17 cellular contexts compared by ENCODE assay signal in the genomic region with DNA sequence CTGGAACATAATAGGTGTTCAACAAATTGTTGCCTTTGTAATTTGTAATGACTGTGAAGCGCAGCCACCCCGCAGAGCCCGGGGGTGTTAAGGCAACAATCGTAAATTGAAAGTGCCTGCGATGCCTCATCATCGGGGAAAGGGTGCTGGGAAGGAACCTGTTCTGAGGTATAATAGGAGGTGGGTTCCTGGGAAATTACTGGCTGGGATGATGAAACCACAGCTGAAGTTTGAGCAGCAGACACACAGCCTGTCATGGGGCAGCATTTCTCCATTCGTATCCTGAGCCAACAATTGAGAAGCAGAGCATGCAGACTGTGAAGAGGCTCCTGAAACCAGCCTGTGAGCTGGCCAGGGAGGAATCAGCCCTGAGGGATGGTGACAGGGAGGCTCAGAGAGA.
DNase-seq lines count a peak whose midpoint lies in the region; ATAC-seq, FAIRE-seq and TF ChIP-seq lines count a peak whose summit lies in the region.
"Had no signal": no experiment of that assay in that cellular context is flagged by ENCODE, and none has a peak within 500 bp of the region (broad histone marks: within the 10 kb centered on the region; RNA-seq: fewer than 3 reads in every experiment).

No MANE protein-coding gene starts in this region.

- H3K27me3 ChIP-seq in SK-N-SH (ENCODE audit: insufficient read depth) (no peaks in the 10 kb centered on the region), bronchial epithelial cell (ENCODE audit: control insufficient read depth, insufficient read depth, low read length) (no peaks in the 10 kb centered on the region), GM23338 (ENCODE audit: insufficient read depth) (no peaks in the 10 kb centered on the region)

- no peak for TF ChIP-seq RAD21 in SK-N-SH (IDR thresholded peaks at IDR 0.05; ENCODE audit: low read length)

- H3K27ac ChIP-seq in SK-N-SH (ENCODE audit: low read depth in 2 of 2, low read length in 1 of 2) (peak overlapping the region in 1 of 2 experiments; percentile 68; a peak in 2 of 4 replicates), GM23338 (ENCODE audit: low read depth) (no peak overlapping the region)

- H3K4me1 ChIP-seq in SK-N-SH (ENCODE audit: control insufficient read depth in 1 of 2, insufficient read depth in 2 of 2, low read depth in 1 of 2, low read length in 1 of 2) (peaks cover 0 to 28% of the 10 kb centered on the region in 2 experiments; a peak in 2 of 4 replicates), GM23338 (ENCODE audit: insufficient read depth) (no peaks in the 10 kb centered on the region)

- CTCF ChIA-PET in SK-N-SH (lab: Yijun Ruan, JAX) = no interaction called here

- no peaks in the 10 kb centered on the region for H3K79me2 ChIP-seq in SK-N-SH (ENCODE audit: insufficient read depth)
- no peaks in the 10 kb centered on the region for H3K79me2 ChIP-seq in GM23338 (replicated peaks; ENCODE audit: insufficient read depth)

- WGBS in SK-N-SH (ENCODE audit: low lambda C conversion rate) = 58% methylated on average over 7 of the region's 7 CpGs

- no peaks in the 10 kb centered on the region for H3F3A ChIP-seq in SK-N-SH (replicated peaks; ENCODE audit: insufficient read depth)
- no peaks in the 10 kb centered on the region for H3F3A ChIP-seq in GM23338 (replicated peaks; ENCODE audit: low read depth)

- H3K27ac Mint-ChIP-seq in GM23338 = no peak overlapping the region
- H3K27ac Mint-ChIP-seq: CD4-positive, alpha-beta memory T cell had no signal

- no peak overlapping the region for H3K9ac ChIP-seq in SK-N-SH

- H3K9me2 ChIP-seq in SK-N-SH (no peaks in the 10 kb centered on the region), GM23338 (ENCODE audit: insufficient read depth) (no peaks in the 10 kb centered on the region)

- ATAC-seq in SK-N-SH treated with all-trans-retinoic acid at 6 μM for 48 hours = no peak
- no peak for ATAC-seq in HG03457 (IDR thresholded peaks at IDR 0.05; ENCODE audit: unreplicated experiment)
- ATAC-seq in GM23338 = no peak
- ATAC-seq: K562 had no signal

- no peaks in the 10 kb centered on the region for H3K9me3 ChIP-seq in SK-N-SH

- FAIRE-seq in bronchial epithelial cell (lab: Jason Lieb, UNC) = no peak
- FAIRE-seq: H1, K562 had no signal

- no peaks in the 10 kb centered on the region; the same call in 1 of the 3 replicates for H3K4me1 Mint-ChIP-seq in GM23338
- H3K4me1 Mint-ChIP-seq: CD4-positive, alpha-beta memory T cell had no signal

- no peak overlapping the region for H3K4me3 Mint-ChIP-seq in GM23338
- H3K4me3 Mint-ChIP-seq: CD4-positive, alpha-beta memory T cell had no signal

- DNase-seq in SK-N-SH (peak; percentile 67), NCI-H2107 treated with DMSO at 0.1 percent for 48 hours (lab: John Stamatoyannopoulos, UW; ENCODE audit: unreplicated experiment) (peak; percentile 55), bronchial epithelial cell (ENCODE audit: low read depth) (peak; percentile 43), T-helper 2 cell (no peak), GM23338 (ENCODE audit: low spot score) (no peak)
- DNase-seq: ACHN; CD4-positive, alpha-beta memory T cell; DND-41; NCI-H1694; NCI-H226; NCI-H774; SIG-M5; SW 1271 had no signal

- TF ChIP-seq EP300 in SK-N-SH (IDR thresholded peaks at IDR 0.05; ENCODE audit: borderline replicate concordance in 1 of 2, low read depth in 1 of 2, low read length in 1 of 2) = no peak

- H3K4me2 ChIP-seq in SK-N-SH (no peak overlapping the region), GM23338 (no peak overlapping the region)

- no peaks in the 10 kb centered on the region for H3K36me3 ChIP-seq in SK-N-SH (replicated peaks in 1 of 2; ENCODE audit: control insufficient read depth in 1 of 2, insufficient read depth in 2 of 2, low read length in 1 of 2)
- H3K36me3 ChIP-seq in bronchial epithelial cell (ENCODE audit: control insufficient read depth, insufficient read depth, low read length) = no peaks in the 10 kb centered on the region
- H3K36me3 ChIP-seq in GM23338 (ENCODE audit: insufficient read depth) = no peaks in the 10 kb centered on the region

- H3K4me3 ChIP-seq in SK-N-SH (ENCODE audit: low read depth in 2 of 2, low read length in 1 of 2) (no peak overlapping the region), bronchial epithelial cell (ENCODE audit: low read depth, low read length) (no peak overlapping the region), GM23338 (no peak overlapping the region)
- H3K4me3 ChIP-seq: K562 had no signal

- peaks cover 5% of the 10 kb centered on the region; the same call in 2 of the 3 replicates for H3K9me3 Mint-ChIP-seq in GM23338

- no peaks in the 10 kb centered on the region for H3K27me3 Mint-ChIP-seq in GM23338 (ENCODE audit: insufficient read depth, low read depth, poor library complexity)

- H2AFZ ChIP-seq in SK-N-SH (ENCODE audit: low read depth) (no peak overlapping the region), GM23338 (no peak overlapping the region)

- H3K36me3 Mint-ChIP-seq in GM23338 (ENCODE audit: low read depth) = no peaks in the 10 kb centered on the region; the same call in 2 of the 3 replicates
- H3K36me3 Mint-ChIP-seq: CD4-positive, alpha-beta memory T cell had no signal

- POLR2A ChIA-PET in SK-N-SH (lab: Yijun Ruan, JAX) = no interaction called here

- no peak for TF ChIP-seq CTCF in SK-N-SH (IDR thresholded peaks at IDR 0.05)
- TF ChIP-seq CTCF in bronchial epithelial cell (IDR thresholded peaks at IDR 0.05; ENCODE audit: insufficient read depth, low read length, severe bottlenecking) = no peak
- no peak for TF ChIP-seq CTCF in GM23338 (conservative IDR thresholded peaks at IDR 0.05; ENCODE audit: low read depth in 2 of 2)

- H4K20me1 ChIP-seq in SK-N-SH (ENCODE audit: insufficient read depth) (no peaks in the 10 kb centered on the region), GM23338 (replicated peaks; ENCODE audit: insufficient read depth) (no peaks in the 10 kb centered on the region)

TF ChIP-seq in SK-N-SH, 30 proteins besides CTCF, POLR2A, EP300 and RAD21 (continues in another document):
- TF ChIP-seq, protein P1, sequence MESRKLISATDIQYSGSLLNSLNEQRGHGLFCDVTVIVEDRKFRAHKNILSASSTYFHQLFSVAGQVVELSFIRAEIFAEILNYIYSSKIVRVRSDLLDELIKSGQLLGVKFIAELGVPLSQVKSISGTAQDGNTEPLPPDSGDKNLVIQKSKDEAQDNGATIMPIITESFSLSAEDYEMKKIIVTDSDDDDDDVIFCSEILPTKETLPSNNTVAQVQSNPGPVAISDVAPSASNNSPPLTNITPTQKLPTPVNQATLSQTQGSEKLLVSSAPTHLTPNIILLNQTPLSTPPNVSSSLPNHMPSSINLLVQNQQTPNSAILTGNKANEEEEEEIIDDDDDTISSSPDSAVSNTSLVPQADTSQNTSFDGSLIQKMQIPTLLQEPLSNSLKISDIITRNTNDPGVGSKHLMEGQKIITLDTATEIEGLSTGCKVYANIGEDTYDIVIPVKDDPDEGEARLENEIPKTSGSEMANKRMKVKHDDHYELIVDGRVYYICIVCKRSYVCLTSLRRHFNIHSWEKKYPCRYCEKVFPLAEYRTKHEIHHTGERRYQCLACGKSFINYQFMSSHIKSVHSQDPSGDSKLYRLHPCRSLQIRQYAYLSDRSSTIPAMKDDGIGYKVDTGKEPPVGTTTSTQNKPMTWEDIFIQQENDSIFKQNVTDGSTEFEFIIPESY (IDR thresholded peaks at IDR 0.05; ENCODE audit: borderline replicate concordance, low read depth) = no peak
- TF ChIP-seq RFX5 (IDR thresholded peaks at IDR 0.05; ENCODE audit: low read length) = no peak
- no peak for TF ChIP-seq JUND (IDR thresholded peaks at IDR 0.05)
- no peak for TF ChIP-seq GATA2 (CRISPR knock-in tag; IDR thresholded peaks at IDR 0.05)
- no peak for TF ChIP-seq TEAD4 (IDR thresholded peaks at IDR 0.05; ENCODE audit: borderline replicate concordance, insufficient read depth)

TF ChIP-seq in SK-N-SH treated with all-trans-retinoic acid at 6 μM for 48 hours, 23 proteins besides CTCF, POLR2A, EP300 and RAD21 (continues in another document):
- TF ChIP-seq RARB (CRISPR knock-in tag; IDR thresholded peaks at IDR 0.05) = no peak
- TF ChIP-seq, protein P2, sequence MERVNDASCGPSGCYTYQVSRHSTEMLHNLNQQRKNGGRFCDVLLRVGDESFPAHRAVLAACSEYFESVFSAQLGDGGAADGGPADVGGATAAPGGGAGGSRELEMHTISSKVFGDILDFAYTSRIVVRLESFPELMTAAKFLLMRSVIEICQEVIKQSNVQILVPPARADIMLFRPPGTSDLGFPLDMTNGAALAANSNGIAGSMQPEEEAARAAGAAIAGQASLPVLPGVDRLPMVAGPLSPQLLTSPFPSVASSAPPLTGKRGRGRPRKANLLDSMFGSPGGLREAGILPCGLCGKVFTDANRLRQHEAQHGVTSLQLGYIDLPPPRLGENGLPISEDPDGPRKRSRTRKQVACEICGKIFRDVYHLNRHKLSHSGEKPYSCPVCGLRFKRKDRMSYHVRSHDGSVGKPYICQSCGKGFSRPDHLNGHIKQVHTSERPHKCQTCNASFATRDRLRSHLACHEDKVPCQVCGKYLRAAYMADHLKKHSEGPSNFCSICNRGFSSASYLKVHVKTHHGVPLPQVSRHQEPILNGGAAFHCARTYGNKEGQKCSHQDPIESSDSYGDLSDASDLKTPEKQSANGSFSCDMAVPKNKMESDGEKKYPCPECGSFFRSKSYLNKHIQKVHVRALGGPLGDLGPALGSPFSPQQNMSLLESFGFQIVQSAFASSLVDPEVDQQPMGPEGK (CRISPR knock-in tag; IDR thresholded peaks at IDR 0.05; ENCODE audit: borderline replicate concordance) = no peak
- no peak for TF ChIP-seq OSR1 (CRISPR knock-in tag; IDR thresholded peaks at IDR 0.05)
- no peak for TF ChIP-seq ZNF70 (CRISPR knock-in tag; IDR thresholded peaks at IDR 0.05)
- TF ChIP-seq ISL1 (CRISPR knock-in tag; IDR thresholded peaks at IDR 0.05) = no peak

TF ChIP-seq in GM23338, 12 proteins besides CTCF, POLR2A, EP300 and RAD21 (continues in another document):
- no peak for TF ChIP-seq STAT1 (IDR thresholded peaks at IDR 0.05; ENCODE audit: unreplicated experiment)
- no peak for TF ChIP-seq CREB1 (CRISPR knock-in tag; IDR thresholded peaks at IDR 0.05; ENCODE audit: low read depth)
- no peak for TF ChIP-seq POLR2AphosphoS5 (IDR thresholded peaks at IDR 0.05; ENCODE audit: low read depth)
- TF ChIP-seq EZH2 (IDR thresholded peaks at IDR 0.05; ENCODE audit: low read depth, unreplicated experiment) = no peak
- no peak for TF ChIP-seq JUNB (IDR thresholded peaks at IDR 0.05; ENCODE audit: unreplicated experiment)
- TF ChIP-seq NANOG (IDR thresholded peaks at IDR 0.05; ENCODE audit: borderline replicate concordance) = no peak

Comparison
In these comparisons a context has a peak if more than half of its experiments do, and no peak if none do; other contexts are left out.
1. DNase-seq: peak in SK-N-SH (single experiment), NCI-H2107 treated with DMSO at 0.1 percent for 48 hours (single experiment) and bronchial epithelial cell (single experiment); none in T-helper 2 cell (0 of 5) and GM23338 (single experiment).